Comparison of ENCODE assay signal across 9 cellular contexts in the genomic region with DNA sequence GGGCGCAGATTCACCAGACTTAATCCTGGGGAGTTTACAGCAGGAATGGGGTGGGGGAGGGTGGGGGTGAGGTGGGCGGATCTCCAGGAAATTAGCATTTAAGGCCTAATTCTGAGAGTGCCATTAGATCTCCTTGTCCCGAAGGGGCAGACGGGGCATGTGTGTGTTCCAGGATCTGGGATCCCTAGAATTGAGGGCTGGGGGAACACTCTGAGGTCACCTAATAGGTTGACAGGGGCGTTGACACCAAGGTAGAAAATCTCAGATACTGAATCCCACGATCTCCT. TPM values are rescaled to one million over a fixed set of nuclear protein-coding genes. Genes with fewer than 3 reads are reported as not detected.
DNase-seq lines count a peak whose midpoint lies in the region; ATAC-seq and TF ChIP-seq lines count a peak whose summit lies in the region.
"Had no signal": no experiment of that assay in that cellular context is flagged by ENCODE, and none has a peak within 500 bp of the region (broad histone marks: within the 10 kb centered on the region; RNA-seq: fewer than 3 reads in every experiment).

No MANE protein-coding gene starts in this region.

- DNase-seq in activated CD4-positive, alpha-beta T cell treated with anti-CD3 and anti-CD28 coated beads, Interleukin-2, amount 10 ng/mL, durations not matched to agents 7 days and 5 days, result no peak
- no peak for DNase-seq in activated CD4-positive, alpha-beta T cell treated with anti-CD3 and anti-CD28 coated beads, Interleukin-2, amount 50 U/mL, for 1 hour
- DNase-seq in ascending aorta (ENCODE audit: low spot score in 2 of 2) (no peak), left lung (no peak), suprapubic skin (ENCODE audit: low spot score in 2 of 2) (no peak), COLO668 (lab: John Stamatoyannopoulos, UW; ENCODE audit: unreplicated experiment) (no peak), GDM1 (lab: John Stamatoyannopoulos, UW) (no peak)

- ATAC-seq in left lung (no peak), HG03439 (IDR thresholded peaks at IDR 0.05; ENCODE audit: unreplicated experiment) (no peak)

- peak overlapping the region; percentile 72 for H3K4me3 Mint-ChIP-seq in activated CD4-positive, alpha-beta T cell treated with anti-CD3 and anti-CD28 coated beads, Interleukin-2, amount 10 ng/mL, durations not matched to agents 7 days and 5 days

- CTCF ChIA-PET in activated CD4-positive, alpha-beta T cell treated with anti-CD3 and anti-CD28 coated beads, Interleukin-2, amount 10 ng/mL, durations not matched to agents 7 days and 5 days (lab: Charles Lee), result interaction anchor here (0.7 to 1.3 kb wide), 3 partner anchors 11 to 45 kb away, joined by 3 to 4 read pairs (median 3); a partner anchor contains a TSS

- peak overlapping the region; percentile 35 to 55 for H3K4me3 ChIP-seq in ascending aorta
- peak overlapping the region; percentile 24 to 48 for H3K4me3 ChIP-seq in left lung
- H3K4me3 ChIP-seq in suprapubic skin, result peak overlapping the region; percentile 40

- POLR2A ChIA-PET in activated CD4-positive, alpha-beta T cell treated with anti-CD3 and anti-CD28 coated beads, Interleukin-2, amount 10 ng/mL, durations not matched to agents 7 days and 5 days (lab: Charles Lee), result no interaction called here

- intact Hi-C loops in ascending aorta (cut with DNase I) (loop anchor here (1.0 to 5.0 kb wide), 3 partner anchors 16 to 416 kb away; a partner anchor contains a TSS), left lung (cut with DNase I) (loop anchor here in 1 of 2 donors (5.0 kb wide), 1 partner anchor 34 kb away; no protein-coding TSS in a partner anchor)

- H3K9me3 ChIP-seq in ascending aorta, result no peaks in the 10 kb centered on the region
- no peaks in the 10 kb centered on the region for H3K9me3 ChIP-seq in left lung
- H3K9me3 ChIP-seq in suprapubic skin, result no peaks in the 10 kb centered on the region

- no peaks in the 10 kb centered on the region for H3K36me3 Mint-ChIP-seq in activated CD4-positive, alpha-beta T cell treated with anti-CD3 and anti-CD28 coated beads, Interleukin-2, amount 10 ng/mL, durations not matched to agents 7 days and 5 days (ENCODE audit: low read depth)

- H3K27ac Mint-ChIP-seq in activated CD4-positive, alpha-beta T cell treated with anti-CD3 and anti-CD28 coated beads, Interleukin-2, amount 10 ng/mL, durations not matched to agents 7 days and 5 days, result peak overlapping the region; percentile 81

- no peaks in the 10 kb centered on the region for H3K36me3 ChIP-seq in ascending aorta
- H3K36me3 ChIP-seq in left lung, result no peaks in the 10 kb centered on the region
- H3K36me3 ChIP-seq in suprapubic skin, result no peaks in the 10 kb centered on the region

- no peak for TF ChIP-seq CTCF in ascending aorta (IDR thresholded peaks at IDR 0.05)
- no peak for TF ChIP-seq CTCF in left lung (IDR thresholded peaks at IDR 0.05)
- TF ChIP-seq CTCF in suprapubic skin (IDR thresholded peaks at IDR 0.05), result no peak

- H3K4me1 ChIP-seq in ascending aorta, result peaks cover 0 to 3% of the 10 kb centered on the region in 2 donors
- H3K4me1 ChIP-seq in left lung, result peaks cover 6 to 19% of the 10 kb centered on the region in 2 donors
- peaks cover 19% of the 10 kb centered on the region for H3K4me1 ChIP-seq in suprapubic skin

- no peaks in the 10 kb centered on the region for H3K9me3 Mint-ChIP-seq in activated CD4-positive, alpha-beta T cell treated with anti-CD3 and anti-CD28 coated beads, Interleukin-2, amount 10 ng/mL, durations not matched to agents 7 days and 5 days

- peak overlapping the region; percentile 48 to 62 for H3K27ac ChIP-seq in ascending aorta
- peak overlapping the region; percentile 83 to 84 for H3K27ac ChIP-seq in left lung
- H3K27ac ChIP-seq in suprapubic skin, result peak overlapping the region; percentile 80
- H3K27ac ChIP-seq: C4-2B had no signal

- no peak for TF ChIP-seq EP300 in suprapubic skin (IDR thresholded peaks at IDR 0.05)

- no peaks in the 10 kb centered on the region for H3K27me3 ChIP-seq in ascending aorta
- no peaks in the 10 kb centered on the region for H3K27me3 ChIP-seq in left lung
- no peaks in the 10 kb centered on the region for H3K27me3 ChIP-seq in suprapubic skin

- H3K27me3 Mint-ChIP-seq in activated CD4-positive, alpha-beta T cell treated with anti-CD3 and anti-CD28 coated beads, Interleukin-2, amount 10 ng/mL, durations not matched to agents 7 days and 5 days, result peaks cover under 1% of the 10 kb centered on the region

- 17% methylated on average over 6 of the region's 6 CpGs for WGBS in suprapubic skin

- H3K4me1 Mint-ChIP-seq in activated CD4-positive, alpha-beta T cell treated with anti-CD3 and anti-CD28 coated beads, Interleukin-2, amount 10 ng/mL, durations not matched to agents 7 days and 5 days, result peaks cover 25% of the 10 kb centered on the region

- TF ChIP-seq POLR2A in suprapubic skin (IDR thresholded peaks at IDR 0.05), result no peak

RNA-seq across cellular contexts. Expression of a gene that starts 9.4 kb away (rescaled TPM):
- total RNA-seq in activated CD4-positive, alpha-beta T cell treated with anti-CD3 and anti-CD28 coated beads, Interleukin-2, amount 10 ng/mL, durations not matched to agents 7 days and 5 days, result 1 to 10 TPM; 1.6 to 2.1 TPM
- total RNA-seq in ascending aorta, result 144 TPM
- 10 to 100 TPM; 72.9 to 79.1 TPM for total RNA-seq in left lung
- 10 to 100 TPM; 58.1 to 84.6 (median 81.6) TPM for total RNA-seq in suprapubic skin

RNA-seq across cellular contexts. Expression of a gene that starts 15.8 kb away (rescaled TPM):
- 10 to 100 TPM; 44.1 to 49.1 TPM for total RNA-seq in activated CD4-positive, alpha-beta T cell treated with anti-CD3 and anti-CD28 coated beads, Interleukin-2, amount 10 ng/mL, durations not matched to agents 7 days and 5 days
- total RNA-seq in ascending aorta, result 19.4 TPM
- 10 to 100 TPM; 35.7 to 49.9 TPM for total RNA-seq in left lung
- total RNA-seq in suprapubic skin, result 10 to 100 TPM; 22.5 to 33.8 (median 26.4) TPM

RNA-seq across cellular contexts. Expression of a gene that starts 30.4 kb away (rescaled TPM):
- 10 to 100 TPM; 24.8 to 34.2 TPM for total RNA-seq in activated CD4-positive, alpha-beta T cell treated with anti-CD3 and anti-CD28 coated beads, Interleukin-2, amount 10 ng/mL, durations not matched to agents 7 days and 5 days
- total RNA-seq in ascending aorta (221 TPM), left lung (10 to 100 TPM; 72.9 to 84.9 TPM), suprapubic skin (100 to 1,000 TPM in 1 of 4 donors, 10 to 100 TPM in 3; 66.3 to 113 (median 80.7) TPM)

RNA-seq across cellular contexts. Expression of a gene that starts 38.1 kb away (rescaled TPM):
- 100 to 1,000 TPM; 262 to 280 TPM for total RNA-seq in activated CD4-positive, alpha-beta T cell treated with anti-CD3 and anti-CD28 coated beads, Interleukin-2, amount 10 ng/mL, durations not matched to agents 7 days and 5 days
- total RNA-seq in ascending aorta (89.2 TPM), left lung (100 to 1,000 TPM in 1 of 2 donors, 10 to 100 TPM in 1; 91.4 to 119 TPM), suprapubic skin (100 to 1,000 TPM in 2 of 4 donors, 10 to 100 TPM in 2; 62.8 to 163 (median 92.8) TPM)

RNA-seq across cellular contexts. Expression of a gene that starts 52.8 kb away (rescaled TPM):
- total RNA-seq in activated CD4-positive, alpha-beta T cell treated with anti-CD3 and anti-CD28 coated beads, Interleukin-2, amount 10 ng/mL, durations not matched to agents 7 days and 5 days, result 1 to 10 TPM; 2.3 to 3.1 TPM
- 0.53 TPM for total RNA-seq in ascending aorta
- total RNA-seq in left lung, result 1 to 10 TPM; 1.8 to 4.4 TPM
- 1 to 10 TPM; 1.1 to 2.3 (median 1.7) TPM for total RNA-seq in suprapubic skin

Comparison
In these comparisons a context has a peak if more than half of its experiments do, and no peak if none do; other contexts are left out.
1. RNA of a gene that starts 9.4 kb away (total RNA-seq): 144 TPM in ascending aorta (single experiment), 58.1 to 84.6 TPM in suprapubic skin and 72.9 to 79.1 TPM in left lung; 1.6 to 2.1 TPM in activated CD4-positive, alpha-beta T cell treated with anti-CD3 and anti-CD28 coated beads, Interleukin-2, amount 10 ng/mL, durations not matched to agents 7 days and 5 days; every median in the first group is over 10 times any median in the second.
2. Peak in every context shown above with its lines, with median percentiles within 50 percentile points of each other: H3K27ac ChIP-seq and H3K4me3 ChIP-seq.